ENCODE assay signal across 28 cellular contexts in the genomic region with DNA sequence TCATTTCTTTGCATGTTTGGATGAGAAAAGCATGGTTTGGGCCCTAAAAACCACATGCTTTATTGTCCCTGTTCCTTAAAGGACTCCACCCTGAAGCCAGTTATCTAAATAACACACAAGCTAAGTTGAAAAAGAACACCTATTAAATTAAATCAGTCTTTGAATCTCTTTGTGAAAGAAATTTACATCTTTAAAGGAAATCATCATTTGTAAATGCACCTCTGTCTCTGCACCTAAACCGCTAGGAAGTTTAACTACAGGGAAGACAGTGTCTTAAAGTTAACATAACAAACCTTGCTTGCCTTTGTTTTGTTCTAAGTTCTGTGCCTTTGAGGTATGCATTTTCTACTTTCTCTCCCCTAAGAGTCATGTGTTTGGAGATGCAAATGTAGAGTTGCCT. TPM values are rescaled to one million over a fixed set of nuclear protein-coding genes. Genes with fewer than 3 reads are reported as not detected.
"Had no signal": no experiment of that assay in that cellular context is flagged by ENCODE, and none has a peak within 500 bp of the region (broad histone marks: within the 10 kb centered on the region; RNA-seq: fewer than 3 reads in every experiment).

No MANE protein-coding gene starts in this region.

- ATAC-seq: activated CD8-positive, alpha-beta memory T cell treated with anti-CD3 and anti-CD28 coated beads, Interleukin-2, amount 10 ng/mL, durations not matched to agents 7 days and 5 days; SK-N-SH treated with all-trans-retinoic acid at 6 μM for 48 hours had no signal

- H3K36me3 ChIP-seq: Peyer's patch, SJSA1 had no signal

- H3K9me3 Mint-ChIP-seq: activated B cell treated with CpG ODN at 0.5 μM for 24 hours; activated CD4-positive, alpha-beta T cell treated with anti-CD3 and anti-CD28 coated beads, Interleukin-2, amount 10 ng/mL, durations not matched to agents 24 days and 14 days; activated naive CD4-positive, alpha-beta T cell treated with anti-CD3 and anti-CD28 coated beads, Interleukin-2, amount 50 U/mL, for 24 hours; activated T-cell treated with anti-CD3 and anti-CD28 coated beads, Interleukin-2, amount 50 U/mL, for 24 hours; activated T-helper 1 cell treated with anti-CD3 and anti-CD28 coated beads, Interleukin-12 subunit alpha, Interleukin-12 subunit beta, Interleukin-2, Interleukin-4 antibody, amounts not matched to agents 30 ng/mL and 10 ng/mL and 1 ng/mL, durations not matched to agents 14 hours and 24 hours and 36 hours; T-helper 1 cell treated with Interleukin-12 subunit alpha and Interleukin-12 subunit beta and Interleukin-4 antibody, amounts not matched to agents 30 μg/mL and 1 μg/mL, for 36 hours had no signal

- H3K27ac Mint-ChIP-seq: activated B cell treated with CpG ODN at 0.5 μM for 24 hours; activated CD4-positive, alpha-beta T cell treated with anti-CD3 and anti-CD28 coated beads, Interleukin-2, amount 10 ng/mL, durations not matched to agents 24 days and 14 days; activated CD8-positive, alpha-beta memory T cell treated with anti-CD3 and anti-CD28 coated beads, Interleukin-2, amount 10 ng/mL, durations not matched to agents 7 days and 5 days; activated naive CD4-positive, alpha-beta T cell treated with anti-CD3 and anti-CD28 coated beads, Interleukin-2, amount 50 U/mL, for 24 hours; activated T-cell treated with anti-CD3 and anti-CD28 coated beads, Interleukin-2, amount 50 U/mL, for 24 hours; activated T-helper 1 cell treated with anti-CD3 and anti-CD28 coated beads, Interleukin-12 subunit alpha, Interleukin-12 subunit beta, Interleukin-2, Interleukin-4 antibody, amounts not matched to agents 30 ng/mL and 10 ng/mL and 1 ng/mL, durations not matched to agents 14 hours and 24 hours and 36 hours; T-helper 1 cell treated with Interleukin-12 subunit alpha and Interleukin-12 subunit beta and Interleukin-4 antibody, amounts not matched to agents 30 μg/mL and 1 μg/mL, for 36 hours had no signal

- H3K27ac ChIP-seq: Peyer's patch, SJSA1 had no signal

- H3K4me3 ChIP-seq: Peyer's patch, SJSA1 had no signal

- DNase-seq: activated B cell treated with CpG ODN at 0.5 μM for 24 hours; activated CD4-positive, alpha-beta T cell treated with anti-CD3 and anti-CD28 coated beads for 1 hour; activated CD4-positive, alpha-beta T cell treated with anti-CD3 and anti-CD28 coated beads, Interleukin-2, amount 10 ng/mL, durations not matched to agents 24 days and 14 days; activated CD4-positive, alpha-beta T cell treated with anti-CD3 and anti-CD28 coated beads, Interleukin-2, amount 50 U/mL, for 48 hours; activated CD8-positive, alpha-beta memory T cell treated with anti-CD3 and anti-CD28 coated beads, Interleukin-2, amount 10 ng/mL, durations not matched to agents 7 days and 5 days; activated effector memory CD4-positive, alpha-beta T cell treated with Interleukin-2 at 50 U/mL for 16 hours; activated naive CD4-positive, alpha-beta T cell; activated T-cell treated with anti-CD3 and anti-CD28 coated beads, Interleukin-2, amount 50 U/mL, for 24 hours; aorta; central memory CD4-positive, alpha-beta T cell; Kasumi-1; NCI-H1105 treated with DMSO at 0.1 percent for 48 hours; NCI-H1436 treated with DMSO at 0.1 percent for 48 hours; NCI-H187 treated with DMSO at 0.1 percent for 48 hours; NCI-H2081 treated with DMSO at 0.1 percent for 48 hours; NCI-H2171; NCI-H226; NCI-H526; NCI-H82; NK-92 treated with Interleukin-12 subunit alpha and Interleukin-12 subunit beta, amount 100 ng/mL, for 24 hours; Peyer's patch; SHP77; T-helper 9 cell had no signal

- H3K36me3 Mint-ChIP-seq: activated CD8-positive, alpha-beta memory T cell treated with anti-CD3 and anti-CD28 coated beads, Interleukin-2, amount 10 ng/mL, durations not matched to agents 7 days and 5 days; activated naive CD4-positive, alpha-beta T cell treated with anti-CD3 and anti-CD28 coated beads, Interleukin-2, amount 50 U/mL, for 24 hours had no signal

- H3K4me1 Mint-ChIP-seq: activated B cell treated with CpG ODN at 0.5 μM for 24 hours; activated CD4-positive, alpha-beta T cell treated with anti-CD3 and anti-CD28 coated beads, Interleukin-2, amount 10 ng/mL, durations not matched to agents 24 days and 14 days; activated CD8-positive, alpha-beta memory T cell treated with anti-CD3 and anti-CD28 coated beads, Interleukin-2, amount 10 ng/mL, durations not matched to agents 7 days and 5 days; activated naive CD4-positive, alpha-beta T cell treated with anti-CD3 and anti-CD28 coated beads, Interleukin-2, amount 50 U/mL, for 24 hours had no signal

- H3K9me3 ChIP-seq: Peyer's patch, SJSA1 had no signal

- H3K4me3 Mint-ChIP-seq: activated B cell treated with CpG ODN at 0.5 μM for 24 hours; activated CD4-positive, alpha-beta T cell treated with anti-CD3 and anti-CD28 coated beads, Interleukin-2, amount 10 ng/mL, durations not matched to agents 24 days and 14 days; activated CD8-positive, alpha-beta memory T cell treated with anti-CD3 and anti-CD28 coated beads, Interleukin-2, amount 10 ng/mL, durations not matched to agents 7 days and 5 days; activated naive CD4-positive, alpha-beta T cell treated with anti-CD3 and anti-CD28 coated beads, Interleukin-2, amount 50 U/mL, for 24 hours; activated T-cell treated with anti-CD3 and anti-CD28 coated beads, Interleukin-2, amount 50 U/mL, for 24 hours; activated T-helper 1 cell treated with anti-CD3 and anti-CD28 coated beads, Interleukin-12 subunit alpha, Interleukin-12 subunit beta, Interleukin-2, Interleukin-4 antibody, amounts not matched to agents 30 ng/mL and 10 ng/mL and 1 ng/mL, durations not matched to agents 14 hours and 24 hours and 36 hours; T-helper 1 cell treated with Interleukin-12 subunit alpha and Interleukin-12 subunit beta and Interleukin-4 antibody, amounts not matched to agents 30 μg/mL and 1 μg/mL, for 36 hours had no signal

- H3K4me1 ChIP-seq: Peyer's patch, SJSA1 had no signal

- H3K27me3 ChIP-seq: Peyer's patch had no signal

RNA-seq across cellular contexts. Expression of gene HTR7, which starts 52.6 kb away (rescaled TPM):
- total RNA-seq: activated B cell treated with CpG ODN at 0.5 μM for 24 hours; activated CD4-positive, alpha-beta T cell treated with anti-CD3 and anti-CD28 coated beads, Interleukin-2, amount 10 ng/mL, durations not matched to agents 24 days and 14 days; activated CD8-positive, alpha-beta memory T cell treated with anti-CD3 and anti-CD28 coated beads, Interleukin-2, amount 10 ng/mL, durations not matched to agents 7 days and 5 days; activated T-helper 1 cell treated with anti-CD3 and anti-CD28 coated beads, Interleukin-12 subunit alpha, Interleukin-12 subunit beta, Interleukin-2, Interleukin-4 antibody, amounts not matched to agents 30 ng/mL and 10 ng/mL and 1 ng/mL, durations not matched to agents 14 hours and 24 hours and 36 hours had no signal
